Comparison of ENCODE assay signal across 1 cellular context in the genomic region with DNA sequence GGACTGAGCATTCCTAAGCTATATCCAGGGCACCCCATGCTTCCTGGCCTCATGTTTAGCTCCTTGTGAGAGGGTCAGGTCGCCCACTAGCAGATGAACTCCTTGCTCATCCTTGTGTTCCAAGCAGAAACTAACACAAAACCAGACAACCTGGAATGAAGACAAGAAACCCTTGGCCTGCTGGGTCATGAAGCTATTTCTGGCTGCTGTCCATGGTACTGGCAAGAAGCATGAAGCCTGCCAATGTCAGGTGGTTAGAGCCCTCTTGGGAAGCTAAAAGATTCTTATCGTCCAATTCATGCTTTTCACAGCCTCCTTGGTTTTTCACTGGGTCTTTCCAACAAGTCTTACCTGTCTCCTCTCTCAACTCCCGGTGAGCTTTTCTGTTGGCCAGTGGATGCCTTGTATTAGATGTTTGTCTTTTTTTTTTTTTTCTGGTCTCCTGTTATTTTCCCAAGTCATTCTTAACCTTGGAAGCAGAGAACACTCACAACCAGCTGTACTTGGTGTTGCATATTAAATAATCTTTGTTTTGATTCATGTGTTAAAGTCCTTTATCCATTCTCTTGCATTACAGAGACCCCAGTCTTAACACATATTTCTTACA.
A peak's percentile ranks its signal among the peaks of the same experiment; 100 is the strongest.
TF ChIP-seq lines count a peak whose summit lies in the region.

No MANE protein-coding gene starts in this region.

TF ChIP-seq in K562, 482 proteins besides CTCF, POLR2A, EP300 and RAD21 (continued from another document):
- TF ChIP-seq EHMT2 (IDR thresholded peaks at IDR 0.05) (peak; percentile 97), RCOR1 (IDR thresholded peaks at IDR 0.05; ENCODE audit: borderline replicate concordance in 1 of 2, low read depth in 2 of 2, low read length in 2 of 2) (0 out of 4 replicates have a peak, but pooled peaks of 1 of the 2 experiments have one; percentile 42), PRMT5 (CRISPR knock-in tag; IDR thresholded peaks at IDR 0.05) (peak; percentile 55; the same call in 1 of the 2 replicates), MIER1 (IDR thresholded peaks at IDR 0.05; ENCODE audit: low read depth) (peak; percentile 90), ZNF766 (CRISPR knock-in tag; conservative IDR thresholded peaks at IDR 0.05) (0 out of 2 replicates have a peak, but pooled peaks have one; percentile 35), HMG20A (CRISPR knock-in tag; conservative IDR thresholded peaks at IDR 0.05) (no peak)
- TF ChIP-seq, protein P1, sequence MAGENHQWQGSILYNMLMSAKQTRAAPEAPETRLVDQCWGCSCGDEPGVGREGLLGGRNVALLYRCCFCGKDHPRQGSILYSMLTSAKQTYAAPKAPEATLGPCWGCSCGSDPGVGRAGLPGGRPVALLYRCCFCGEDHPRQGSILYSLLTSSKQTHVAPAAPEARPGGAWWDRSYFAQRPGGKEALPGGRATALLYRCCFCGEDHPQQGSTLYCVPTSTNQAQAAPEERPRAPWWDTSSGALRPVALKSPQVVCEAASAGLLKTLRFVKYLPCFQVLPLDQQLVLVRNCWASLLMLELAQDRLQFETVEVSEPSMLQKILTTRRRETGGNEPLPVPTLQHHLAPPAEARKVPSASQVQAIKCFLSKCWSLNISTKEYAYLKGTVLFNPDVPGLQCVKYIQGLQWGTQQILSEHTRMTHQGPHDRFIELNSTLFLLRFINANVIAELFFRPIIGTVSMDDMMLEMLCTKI (IDR thresholded peaks at IDR 0.05; ENCODE audit: partially characterized antibody): no peak
- TF ChIP-seq, protein P2, sequence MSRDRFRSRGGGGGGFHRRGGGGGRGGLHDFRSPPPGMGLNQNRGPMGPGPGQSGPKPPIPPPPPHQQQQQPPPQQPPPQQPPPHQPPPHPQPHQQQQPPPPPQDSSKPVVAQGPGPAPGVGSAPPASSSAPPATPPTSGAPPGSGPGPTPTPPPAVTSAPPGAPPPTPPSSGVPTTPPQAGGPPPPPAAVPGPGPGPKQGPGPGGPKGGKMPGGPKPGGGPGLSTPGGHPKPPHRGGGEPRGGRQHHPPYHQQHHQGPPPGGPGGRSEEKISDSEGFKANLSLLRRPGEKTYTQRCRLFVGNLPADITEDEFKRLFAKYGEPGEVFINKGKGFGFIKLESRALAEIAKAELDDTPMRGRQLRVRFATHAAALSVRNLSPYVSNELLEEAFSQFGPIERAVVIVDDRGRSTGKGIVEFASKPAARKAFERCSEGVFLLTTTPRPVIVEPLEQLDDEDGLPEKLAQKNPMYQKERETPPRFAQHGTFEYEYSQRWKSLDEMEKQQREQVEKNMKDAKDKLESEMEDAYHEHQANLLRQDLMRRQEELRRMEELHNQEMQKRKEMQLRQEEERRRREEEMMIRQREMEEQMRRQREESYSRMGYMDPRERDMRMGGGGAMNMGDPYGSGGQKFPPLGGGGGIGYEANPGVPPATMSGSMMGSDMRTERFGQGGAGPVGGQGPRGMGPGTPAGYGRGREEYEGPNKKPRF (IDR thresholded peaks at IDR 0.05; ENCODE audit: low read depth, low read length): no peak
- TF ChIP-seq, protein P3, sequence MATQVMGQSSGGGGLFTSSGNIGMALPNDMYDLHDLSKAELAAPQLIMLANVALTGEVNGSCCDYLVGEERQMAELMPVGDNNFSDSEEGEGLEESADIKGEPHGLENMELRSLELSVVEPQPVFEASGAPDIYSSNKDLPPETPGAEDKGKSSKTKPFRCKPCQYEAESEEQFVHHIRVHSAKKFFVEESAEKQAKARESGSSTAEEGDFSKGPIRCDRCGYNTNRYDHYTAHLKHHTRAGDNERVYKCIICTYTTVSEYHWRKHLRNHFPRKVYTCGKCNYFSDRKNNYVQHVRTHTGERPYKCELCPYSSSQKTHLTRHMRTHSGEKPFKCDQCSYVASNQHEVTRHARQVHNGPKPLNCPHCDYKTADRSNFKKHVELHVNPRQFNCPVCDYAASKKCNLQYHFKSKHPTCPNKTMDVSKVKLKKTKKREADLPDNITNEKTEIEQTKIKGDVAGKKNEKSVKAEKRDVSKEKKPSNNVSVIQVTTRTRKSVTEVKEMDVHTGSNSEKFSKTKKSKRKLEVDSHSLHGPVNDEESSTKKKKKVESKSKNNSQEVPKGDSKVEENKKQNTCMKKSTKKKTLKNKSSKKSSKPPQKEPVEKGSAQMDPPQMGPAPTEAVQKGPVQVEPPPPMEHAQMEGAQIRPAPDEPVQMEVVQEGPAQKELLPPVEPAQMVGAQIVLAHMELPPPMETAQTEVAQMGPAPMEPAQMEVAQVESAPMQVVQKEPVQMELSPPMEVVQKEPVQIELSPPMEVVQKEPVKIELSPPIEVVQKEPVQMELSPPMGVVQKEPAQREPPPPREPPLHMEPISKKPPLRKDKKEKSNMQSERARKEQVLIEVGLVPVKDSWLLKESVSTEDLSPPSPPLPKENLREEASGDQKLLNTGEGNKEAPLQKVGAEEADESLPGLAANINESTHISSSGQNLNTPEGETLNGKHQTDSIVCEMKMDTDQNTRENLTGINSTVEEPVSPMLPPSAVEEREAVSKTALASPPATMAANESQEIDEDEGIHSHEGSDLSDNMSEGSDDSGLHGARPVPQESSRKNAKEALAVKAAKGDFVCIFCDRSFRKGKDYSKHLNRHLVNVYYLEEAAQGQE (CRISPR knock-in tag; IDR thresholded peaks at IDR 0.05; ENCODE audit: low read depth): peak; percentile 91
- TF ChIP-seq, protein P4, sequence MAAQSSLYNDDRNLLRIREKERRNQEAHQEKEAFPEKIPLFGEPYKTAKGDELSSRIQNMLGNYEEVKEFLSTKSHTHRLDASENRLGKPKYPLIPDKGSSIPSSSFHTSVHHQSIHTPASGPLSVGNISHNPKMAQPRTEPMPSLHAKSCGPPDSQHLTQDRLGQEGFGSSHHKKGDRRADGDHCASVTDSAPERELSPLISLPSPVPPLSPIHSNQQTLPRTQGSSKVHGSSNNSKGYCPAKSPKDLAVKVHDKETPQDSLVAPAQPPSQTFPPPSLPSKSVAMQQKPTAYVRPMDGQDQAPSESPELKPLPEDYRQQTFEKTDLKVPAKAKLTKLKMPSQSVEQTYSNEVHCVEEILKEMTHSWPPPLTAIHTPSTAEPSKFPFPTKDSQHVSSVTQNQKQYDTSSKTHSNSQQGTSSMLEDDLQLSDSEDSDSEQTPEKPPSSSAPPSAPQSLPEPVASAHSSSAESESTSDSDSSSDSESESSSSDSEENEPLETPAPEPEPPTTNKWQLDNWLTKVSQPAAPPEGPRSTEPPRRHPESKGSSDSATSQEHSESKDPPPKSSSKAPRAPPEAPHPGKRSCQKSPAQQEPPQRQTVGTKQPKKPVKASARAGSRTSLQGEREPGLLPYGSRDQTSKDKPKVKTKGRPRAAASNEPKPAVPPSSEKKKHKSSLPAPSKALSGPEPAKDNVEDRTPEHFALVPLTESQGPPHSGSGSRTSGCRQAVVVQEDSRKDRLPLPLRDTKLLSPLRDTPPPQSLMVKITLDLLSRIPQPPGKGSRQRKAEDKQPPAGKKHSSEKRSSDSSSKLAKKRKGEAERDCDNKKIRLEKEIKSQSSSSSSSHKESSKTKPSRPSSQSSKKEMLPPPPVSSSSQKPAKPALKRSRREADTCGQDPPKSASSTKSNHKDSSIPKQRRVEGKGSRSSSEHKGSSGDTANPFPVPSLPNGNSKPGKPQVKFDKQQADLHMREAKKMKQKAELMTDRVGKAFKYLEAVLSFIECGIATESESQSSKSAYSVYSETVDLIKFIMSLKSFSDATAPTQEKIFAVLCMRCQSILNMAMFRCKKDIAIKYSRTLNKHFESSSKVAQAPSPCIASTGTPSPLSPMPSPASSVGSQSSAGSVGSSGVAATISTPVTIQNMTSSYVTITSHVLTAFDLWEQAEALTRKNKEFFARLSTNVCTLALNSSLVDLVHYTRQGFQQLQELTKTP (IDR thresholded peaks at IDR 0.05; ENCODE audit: low read depth in 1 of 2, partially characterized antibody in 2 of 2): peak in 1 of 2 experiments; percentile 61
